Comparison of ENCODE assay signal across 8 cellular contexts in genomic region chr2:197311521-197312033, GRCh38. TPM values are rescaled to one million over a fixed set of nuclear protein-coding genes. Genes with fewer than 3 reads are reported as not detected.
DNase-seq lines count a peak whose midpoint lies in the region; ATAC-seq and TF ChIP-seq lines count a peak whose summit lies in the region.

No MANE protein-coding gene starts in this region.

- H3K36me3 ChIP-seq in SU-DHL-6 (ENCODE audit: low read length): no peaks in the 10 kb centered on the region

- no peaks in the 10 kb centered on the region for H3K9me2 ChIP-seq in SU-DHL-6 (replicated peaks; ENCODE audit: insufficient read depth, low read length)

- H4K20me1 ChIP-seq in SU-DHL-6 (ENCODE audit: low read depth, low read length): no peaks in the 10 kb centered on the region

- H3K27me3 Mint-ChIP-seq in activated CD8-positive, alpha-beta memory T cell treated with anti-CD3 and anti-CD28 coated beads, Interleukin-2, amount 10 ng/mL, durations not matched to agents 7 days and 5 days: no peaks in the 10 kb centered on the region
- H3K27me3 Mint-ChIP-seq in glutamatergic neuron (ENCODE audit: unreplicated experiment): peaks cover 9% of the 10 kb centered on the region

- H3K4me1 Mint-ChIP-seq in activated CD8-positive, alpha-beta memory T cell treated with anti-CD3 and anti-CD28 coated beads, Interleukin-2, amount 10 ng/mL, durations not matched to agents 7 days and 5 days: peaks cover 46% of the 10 kb centered on the region
- H3K4me1 Mint-ChIP-seq in glutamatergic neuron (ENCODE audit: low read depth, unreplicated experiment): peaks cover 6% of the 10 kb centered on the region

- H3K27me3 ChIP-seq in SU-DHL-6 (ENCODE audit: low read length): no peaks in the 10 kb centered on the region

- H3K4me3 ChIP-seq in SU-DHL-6 (ENCODE audit: insufficient read depth, low read length, poor library complexity, severe bottlenecking): peak overlapping the region; percentile 58

- peak overlapping the region; percentile 82 for H3K27ac Mint-ChIP-seq in activated CD8-positive, alpha-beta memory T cell treated with anti-CD3 and anti-CD28 coated beads, Interleukin-2, amount 10 ng/mL, durations not matched to agents 7 days and 5 days
- peak overlapping the region; percentile 62 for H3K27ac Mint-ChIP-seq in glutamatergic neuron (ENCODE audit: unreplicated experiment)

- peak overlapping the region; percentile 4 for H3K27ac ChIP-seq in SU-DHL-6 (ENCODE audit: low read depth, low read length)
- peak overlapping the region; percentile 81 for H3K27ac ChIP-seq in substantia nigra (ENCODE audit: low read depth, low read length, poor library complexity, severe bottlenecking)

- no peak for TF ChIP-seq CTCF in SU-DHL-6 (IDR thresholded peaks at IDR 0.05; ENCODE audit: insufficient read depth, low read length, poor library complexity, severe bottlenecking)
- TF ChIP-seq CTCF in glutamatergic neuron (IDR thresholded peaks at IDR 0.05; ENCODE audit: partially characterized antibody, unreplicated experiment): no peak

- H3F3A ChIP-seq in SU-DHL-6 (ENCODE audit: insufficient read depth): peaks cover 47% of the 10 kb centered on the region

- peak overlapping the region; percentile 65 for H3K9ac ChIP-seq in SU-DHL-6 (ENCODE audit: low read length)

- H3K79me2 ChIP-seq in SU-DHL-6 (ENCODE audit: insufficient read depth, low read length): peaks cover 40% of the 10 kb centered on the region

- H3K4me3 Mint-ChIP-seq in activated CD8-positive, alpha-beta memory T cell treated with anti-CD3 and anti-CD28 coated beads, Interleukin-2, amount 10 ng/mL, durations not matched to agents 7 days and 5 days: peak overlapping the region; percentile 79
- H3K4me3 Mint-ChIP-seq in glutamatergic neuron (ENCODE audit: unreplicated experiment): peak overlapping the region; percentile 84

- no peak for ATAC-seq in activated CD8-positive, alpha-beta memory T cell treated with anti-CD3 and anti-CD28 coated beads, Interleukin-2, amount 10 ng/mL, durations not matched to agents 7 days and 5 days
- ATAC-seq in HG02973 (IDR thresholded peaks at IDR 0.05; ENCODE audit: unreplicated experiment): no peak

- H3K9me3 Mint-ChIP-seq in activated CD8-positive, alpha-beta memory T cell treated with anti-CD3 and anti-CD28 coated beads, Interleukin-2, amount 10 ng/mL, durations not matched to agents 7 days and 5 days (ENCODE audit: low read depth): no peaks in the 10 kb centered on the region
- peaks cover 7% of the 10 kb centered on the region for H3K9me3 Mint-ChIP-seq in glutamatergic neuron (ENCODE audit: unreplicated experiment)

- H3K9me3 ChIP-seq in SU-DHL-6 (ENCODE audit: insufficient read depth, low read length): no peaks in the 10 kb centered on the region

- no peak for DNase-seq in activated CD8-positive, alpha-beta memory T cell treated with anti-CD3 and anti-CD28 coated beads, Interleukin-2, amount 10 ng/mL, durations not matched to agents 7 days and 5 days
- no peak for DNase-seq in activated CD8-positive, alpha-beta memory T cell treated with anti-CD3 and anti-CD28 coated beads for 24 hours
- DNase-seq in glutamatergic neuron (no peak), substantia nigra (lab: John Stamatoyannopoulos, UW) (no peak), NCI-H2107 treated with DMSO at 0.1 percent for 48 hours (lab: John Stamatoyannopoulos, UW; ENCODE audit: unreplicated experiment) (no peak), GOT3 (lab: John Stamatoyannopoulos, UW) (no peak)

- peak overlapping the region; percentile 80 for H3K4me2 ChIP-seq in SU-DHL-6 (ENCODE audit: low read depth, low read length, poor library complexity, severe bottlenecking)

- H2AFZ ChIP-seq in SU-DHL-6 (ENCODE audit: low read depth, low read length, severe bottlenecking): peak overlapping the region; percentile 52

- CTCF ChIA-PET in activated CD8-positive, alpha-beta memory T cell treated with anti-CD3 and anti-CD28 coated beads, Interleukin-2, amount 10 ng/mL, durations not matched to agents 7 days and 5 days (lab: Charles Lee): interaction anchor here (0.6 to 6.2 kb wide), 16 partner anchors 10 to 236 kb away, joined by 3 to 68 read pairs (median 4); no protein-coding TSS in a partner anchor

- peaks cover 26% of the 10 kb centered on the region for H3K36me3 Mint-ChIP-seq in activated CD8-positive, alpha-beta memory T cell treated with anti-CD3 and anti-CD28 coated beads, Interleukin-2, amount 10 ng/mL, durations not matched to agents 7 days and 5 days
- H3K36me3 Mint-ChIP-seq in glutamatergic neuron (ENCODE audit: unreplicated experiment): no peaks in the 10 kb centered on the region

RNA-seq across cellular contexts. Expression of gene ANKRD44, which starts 1.0 kb away (rescaled TPM):
- 100 to 1,000 TPM; 210 to 249 TPM for total RNA-seq in activated CD8-positive, alpha-beta memory T cell treated with anti-CD3 and anti-CD28 coated beads, Interleukin-2, amount 10 ng/mL, durations not matched to agents 7 days and 5 days
- 12.0 TPM for total RNA-seq in glutamatergic neuron (ENCODE audit: unreplicated experiment)

Comparison
In these comparisons a context has a peak if more than half of its experiments do, and no peak if none do; other contexts are left out.
1. RNA of gene ANKRD44, which starts 1.0 kb away (total RNA-seq): 210 to 249 TPM in activated CD8-positive, alpha-beta memory T cell treated with anti-CD3 and anti-CD28 coated beads, Interleukin-2, amount 10 ng/mL, durations not matched to agents 7 days and 5 days; 12.0 TPM in glutamatergic neuron (single experiment); every median in the first group is over 10 times any median in the second.